In the genomic region with DNA sequence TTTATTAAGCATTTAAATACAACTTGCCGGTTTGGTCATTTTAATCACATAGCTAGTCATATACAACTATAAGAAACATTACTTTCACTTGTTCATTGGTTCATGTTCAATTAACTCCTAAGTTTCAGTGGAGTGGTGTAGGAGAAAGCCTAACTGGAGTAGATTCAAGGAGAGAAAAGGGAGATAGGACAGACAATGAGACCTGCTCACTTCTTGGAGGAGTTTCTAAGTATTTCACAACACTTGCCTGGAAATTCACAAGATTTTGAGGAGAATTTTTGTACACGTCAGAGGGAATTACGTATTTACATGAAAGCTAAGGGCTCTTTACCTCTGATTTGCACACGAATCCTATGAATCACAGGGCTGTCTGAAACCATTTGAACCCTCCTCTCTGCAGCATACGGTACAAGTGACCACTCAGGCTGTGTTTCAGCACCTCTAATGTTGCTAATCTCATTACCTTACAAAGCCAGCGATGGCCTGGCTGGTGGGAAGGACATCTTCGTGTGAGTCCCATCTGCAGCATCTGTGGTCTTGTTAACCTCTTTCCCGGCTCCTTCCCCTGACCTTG, we compare ENCODE assay signal across 5 cellular contexts. TPM values are rescaled to one million over a fixed set of nuclear protein-coding genes. Genes with fewer than 3 reads are reported as not detected.
"Had no signal": no experiment of that assay in that cellular context is flagged by ENCODE, and none has a peak within 500 bp of the region (broad histone marks: within the 10 kb centered on the region; RNA-seq: fewer than 3 reads in every experiment).

No MANE protein-coding gene starts in this region.

RNA-seq across cellular contexts. Expression of a gene that starts 1.0 kb away (rescaled TPM):
- total RNA-seq: GM23338, H1, H9, HT-29, IMR-90 had no signal
- polyA plus RNA-seq: GM23338, H1, IMR-90 had no signal

RNA-seq across cellular contexts. Expression of a gene that starts 6.7 kb away (rescaled TPM):
- total RNA-seq: GM23338, H1, H9, HT-29, IMR-90 had no signal
- polyA plus RNA-seq: GM23338, H1, IMR-90 had no signal

RNA-seq across cellular contexts. Expression of a gene that starts 24.6 kb away (rescaled TPM):
- total RNA-seq: GM23338, H1, H9, HT-29, IMR-90 had no signal
- polyA plus RNA-seq: GM23338, H1, IMR-90 had no signal
